11 cellular contexts compared by ENCODE assay signal in the genomic region with DNA sequence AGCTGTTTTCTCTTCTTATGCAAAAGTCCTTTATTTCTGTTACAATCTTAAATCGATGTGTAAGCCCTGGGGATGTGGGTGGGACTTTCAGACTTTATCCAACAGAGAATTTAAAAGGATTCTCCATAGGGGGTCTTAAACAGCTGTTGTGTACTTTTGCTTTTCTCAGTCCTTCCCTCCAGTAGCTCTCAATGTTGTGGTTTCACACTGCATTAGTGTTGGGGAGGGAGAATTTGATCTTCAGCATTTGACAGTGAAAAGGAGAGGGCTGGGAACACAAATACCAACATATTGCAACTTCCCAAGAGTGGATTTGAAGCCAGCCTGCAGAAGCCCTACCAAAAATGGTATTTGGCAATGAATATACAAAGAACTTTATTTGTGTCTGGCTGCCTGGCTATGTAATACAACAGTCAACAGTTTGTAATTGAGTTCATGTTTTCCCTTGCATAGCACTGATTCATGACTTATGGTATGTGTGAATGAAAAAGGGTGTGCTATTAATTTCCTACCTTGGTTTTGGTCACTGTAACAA.
A peak's percentile ranks its signal among the peaks of the same experiment; 100 is the strongest.
DNase-seq lines count a peak whose midpoint lies in the region; ATAC-seq and TF ChIP-seq lines count a peak whose summit lies in the region.
"Had no signal": no experiment of that assay in that cellular context is flagged by ENCODE, and none has a peak within 500 bp of the region (broad histone marks: within the 10 kb centered on the region; RNA-seq: fewer than 3 reads in every experiment).

No MANE protein-coding gene starts in this region.

- no peak overlapping the region for H3K4me3 ChIP-seq in cardiac fibroblast (replicated peaks in 1 of 2; ENCODE audit: low read depth in 2 of 2, low read length in 2 of 2)

- in situ Hi-C loops in Caki2 (cut with HindIII; ENCODE audit: low pct_unique_long_range_greater_than_20kb, low sequenced_read_pairs): no loop called here

- peak; percentile 54 for DNase-seq in Caki2 (ENCODE audit: low read depth)
- DNase-seq in LHCN-M2 (ENCODE audit: low read depth): peak; percentile 92
- peak; percentile 63 to 74 for DNase-seq in cardiac fibroblast (ENCODE audit: low read depth in 2 of 2)
- DNase-seq in myocyte (ENCODE audit: low read depth): peak; percentile 91
- no peak for DNase-seq in cerebellar nuclear complex (lab: John Stamatoyannopoulos, UW)
- DNase-seq in HT-29 (ENCODE audit: low spot score): no peak
- no peak for DNase-seq in NOMO-1 (lab: John Stamatoyannopoulos, UW; ENCODE audit: unreplicated experiment in 2 of 2)
- DNase-seq: cortex of kidney; stimulated activated CD4-positive, alpha-beta T cell treated with anti-CD3 and anti-CD28 coated beads, Interleukin-2, amount 100 ng/mL, for 48 hours; WERI-Rb-1 had no signal

- no peak for ATAC-seq in HG02798 (IDR thresholded peaks at IDR 0.05; ENCODE audit: poor library complexity, unreplicated experiment)

- no peak for TF ChIP-seq CTCF in cardiac fibroblast (IDR thresholded peaks at IDR 0.05; ENCODE audit: low read depth, low read length)

Comparison
In these comparisons a context has a peak if more than half of its experiments do, and no peak if none do; other contexts are left out.
1. DNase-seq: peak in Caki2 (single experiment), LHCN-M2 (single experiment), cardiac fibroblast (2 of 2) and myocyte (single experiment); none in cerebellar nuclear complex (0 of 2), HT-29 (single experiment) and NOMO-1 (0 of 2).